28 cellular contexts compared by ENCODE assay signal in the genomic region with DNA sequence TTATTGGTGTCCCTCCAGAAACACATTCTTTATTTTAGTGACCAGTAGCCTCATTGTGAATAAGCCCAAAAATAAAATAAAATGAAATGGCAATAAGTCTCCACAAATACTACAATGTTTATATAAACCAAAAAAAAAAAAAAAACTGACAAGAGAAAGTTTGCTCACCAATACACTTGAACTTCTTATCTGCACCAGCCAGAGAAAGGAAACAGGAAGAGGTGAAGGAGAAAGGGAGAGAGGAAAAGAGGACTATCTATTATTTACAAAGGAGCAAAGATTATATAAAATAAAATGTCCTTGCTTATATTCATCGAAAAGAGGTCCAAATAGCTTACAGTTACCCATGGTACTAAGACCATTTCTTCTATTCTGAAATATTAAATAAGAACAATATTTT.
"Had no signal": no experiment of that assay in that cellular context is flagged by ENCODE, and none has a peak within 500 bp of the region (broad histone marks: within the 10 kb centered on the region; RNA-seq: fewer than 3 reads in every experiment).

No MANE protein-coding gene starts in this region.

- H3K27me3 Mint-ChIP-seq: progenitor cell of endocrine pancreas; stimulated activated memory B cell treated with anti-CD40 and anti-IgM and Interleukin-4, amounts not matched to agents 10 μg/mL and 1 μg/mL and 100 μg/mL, for 72 hours; stimulated activated naive CD8-positive, alpha-beta T cell treated with anti-CD3 and anti-CD28 coated beads, Interleukin-15, amount 100 ng/mL, for 72 hours; type B pancreatic cell had no signal

- H3K27ac Mint-ChIP-seq: immature natural killer cell; naive thymus-derived CD8-positive, alpha-beta T cell; nephron; stimulated activated memory B cell treated with anti-CD40 and anti-IgM and Interleukin-4, amounts not matched to agents 10 μg/mL and 1 μg/mL and 100 μg/mL, for 72 hours; type B pancreatic cell had no signal

- H3K4me1 Mint-ChIP-seq: immature natural killer cell; naive thymus-derived CD8-positive, alpha-beta T cell; nephron; neural crest cell; stimulated activated memory B cell treated with anti-CD40 and anti-IgM and Interleukin-4, amounts not matched to agents 10 μg/mL and 1 μg/mL and 100 μg/mL, for 72 hours; stimulated activated naive CD8-positive, alpha-beta T cell treated with anti-CD3 and anti-CD28 coated beads, Interleukin-15, amount 100 ng/mL, for 72 hours had no signal

- DNase-seq: immature natural killer cell; kidney; left colon; left lung; lower lobe of right lung; mammary epithelial cell; mesenchymal stem cell; naive thymus-derived CD8-positive, alpha-beta T cell; occipital lobe; stimulated activated CD4-positive, alpha-beta T cell treated with anti-CD3 and anti-CD28 coated beads, Interleukin-1b, Interleukin-23, amount 100 ng/mL, for 48 hours; stimulated activated CD4-positive, alpha-beta T cell treated with anti-CD3 and anti-CD28 coated beads, Interleukin-2, amount 100 ng/mL, for 48 hours; stimulated activated CD4-positive, alpha-beta T cell treated with anti-CD3 and anti-CD28 coated beads, Interleukin-4, amount 100 ng/mL, for 4 hours; stimulated activated CD8-positive, alpha-beta memory T cell treated with anti-CD3 and anti-CD28 coated beads, Interleukin-4, amount 100 ng/mL, for 48 hours; stimulated activated naive CD4-positive, alpha-beta T cell treated with Interleukin-2 at 50 U/mL for 16 hours; stimulated activated naive CD8-positive, alpha-beta T cell treated with anti-CD3 and anti-CD28 coated beads, Interleukin-15, amount 100 ng/mL, for 72 hours; substantia nigra; uterus had no signal

- H3K4me3 ChIP-seq: left lung, lower lobe of right lung, right atrium auricular region, right lobe of liver, smooth muscle cell, tibial nerve, uterus had no signal

- H3K27ac ChIP-seq: left lung, lower lobe of right lung, neutrophil, right atrium auricular region, right lobe of liver, tibial nerve, uterus had no signal

- H3K4me1 ChIP-seq: left lung, lower lobe of right lung, right atrium auricular region, right lobe of liver, tibial nerve, uterus had no signal

- H3K9me3 Mint-ChIP-seq: nephron; neural crest cell; stimulated activated memory B cell treated with anti-CD40 and anti-IgM and Interleukin-4, amounts not matched to agents 10 μg/mL and 1 μg/mL and 100 μg/mL, for 72 hours; stimulated activated naive CD8-positive, alpha-beta T cell treated with anti-CD3 and anti-CD28 coated beads, Interleukin-15, amount 100 ng/mL, for 72 hours; type B pancreatic cell had no signal

- FAIRE-seq: islet of Langerhans, kidney had no signal

- H3K4me2 ChIP-seq: smooth muscle cell had no signal

- H3K4me3 Mint-ChIP-seq: immature natural killer cell; naive thymus-derived CD8-positive, alpha-beta T cell; nephron; neural crest cell; stimulated activated memory B cell treated with anti-CD40 and anti-IgM and Interleukin-4, amounts not matched to agents 10 μg/mL and 1 μg/mL and 100 μg/mL, for 72 hours; stimulated activated naive CD8-positive, alpha-beta T cell treated with anti-CD3 and anti-CD28 coated beads, Interleukin-15, amount 100 ng/mL, for 72 hours; type B pancreatic cell had no signal

- H3K36me3 ChIP-seq: left lung, lower lobe of right lung, neutrophil, right atrium auricular region, right lobe of liver, tibial nerve, uterus had no signal

- H3K36me3 Mint-ChIP-seq: immature natural killer cell; naive thymus-derived CD8-positive, alpha-beta T cell; stimulated activated memory B cell treated with anti-CD40 and anti-IgM and Interleukin-4, amounts not matched to agents 10 μg/mL and 1 μg/mL and 100 μg/mL, for 72 hours; type B pancreatic cell had no signal

- H3K9me3 ChIP-seq: lower lobe of right lung, neutrophil, right lobe of liver, uterus had no signal

- ATAC-seq: left colon; left lung; lower lobe of right lung; naive thymus-derived CD8-positive, alpha-beta T cell; stimulated activated memory B cell treated with anti-CD40 and anti-IgM and Interleukin-4, amounts not matched to agents 10 μg/mL and 1 μg/mL and 100 μg/mL, for 72 hours; stimulated activated naive CD8-positive, alpha-beta T cell treated with anti-CD3 and anti-CD28 coated beads, Interleukin-15, amount 100 ng/mL, for 72 hours had no signal

- H3K27me3 ChIP-seq: left lung, neutrophil, right atrium auricular region, right lobe of liver, tibial nerve, uterus had no signal
